Comparison of ENCODE assay signal across 28 cellular contexts in the genomic region with DNA sequence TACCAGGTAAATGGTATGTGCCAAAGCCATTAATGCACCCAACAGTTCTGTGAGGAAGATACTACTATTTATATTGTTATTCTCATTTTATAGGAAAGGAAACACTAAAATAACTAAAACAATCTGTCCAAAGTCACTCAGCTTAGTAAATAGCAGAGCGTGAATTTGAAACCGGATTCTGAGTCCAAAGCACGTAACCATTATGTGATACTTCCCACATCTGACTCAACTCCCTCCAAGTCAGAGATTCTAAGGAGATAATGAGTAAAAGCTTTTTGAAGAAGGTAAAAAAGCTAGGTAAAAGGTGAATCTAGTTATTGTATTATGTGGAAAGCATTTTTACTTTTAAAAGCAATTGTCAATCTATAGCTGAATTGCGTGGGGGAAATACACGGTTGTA.
"Had no signal": no experiment of that assay in that cellular context is flagged by ENCODE, and none has a peak within 500 bp of the region (broad histone marks: within the 10 kb centered on the region; RNA-seq: fewer than 3 reads in every experiment).

No MANE protein-coding gene starts in this region.

- H3K27ac Mint-ChIP-seq: naive thymus-derived CD4-positive, alpha-beta T cell; natural killer cell; nephron; progenitor cell of endocrine pancreas; stimulated activated naive B cell treated with anti-CD40 and anti-IgM and Interleukin-4, amounts not matched to agents 10 μg/mL and 1 μg/mL and 100 μg/mL, for 72 hours; stimulated activated naive CD8-positive, alpha-beta T cell treated with anti-CD3 and anti-CD28 coated beads, Interleukin-15, Interleukin-2, amounts not matched to agents 100 ng/mL and 50 ng/mL, for 24 hours had no signal

- H3K36me3 Mint-ChIP-seq: natural killer cell; stimulated activated effector memory CD8-positive, alpha-beta T cell treated with anti-CD3 and anti-CD28 coated beads, Interleukin-12 subunit alpha, Interleukin-12 subunit beta, amount 100 ng/mL, for 72 hours had no signal

- H3K27me3 ChIP-seq: neural progenitor cell, ovary, right lobe of liver, sigmoid colon, spleen, stomach, thyroid gland, tibial nerve, upper lobe of left lung, vagina had no signal

- H3K4me3 ChIP-seq: neural progenitor cell, ovary, psoas muscle, right lobe of liver, sigmoid colon, spleen, stomach, thoracic aorta, thyroid gland, tibial nerve, upper lobe of left lung, vagina had no signal

- DNase-seq: naive thymus-derived CD4-positive, alpha-beta T cell; natural killer cell; occipital lobe; ovary; posterior cingulate gyrus; psoas muscle; right cardiac atrium; right lobe of liver; sigmoid colon; small intestine; spleen; stimulated activated CD4-positive, alpha-beta T cell treated with anti-CD3 and anti-CD28 coated beads, Interleukin-12 subunit alpha, Interleukin-12 subunit beta, amount 100 ng/mL, for 4 hours; stimulated activated CD4-positive, alpha-beta T cell treated with anti-CD3 and anti-CD28 coated beads, Interleukin-2, amount 100 ng/mL, for 24 hours; stimulated activated CD4-positive, alpha-beta T cell treated with anti-CD3 and anti-CD28 coated beads, Interleukin-2, amount 100 ng/mL, for 48 hours; stimulated activated CD4-positive, alpha-beta T cell treated with anti-CD3 and anti-CD28 coated beads, Interleukin-4, amount 100 ng/mL, for 24 hours; stimulated activated naive B cell treated with anti-CD40 and anti-IgM and Interleukin-4, amounts not matched to agents 10 μg/mL and 1 μg/mL and 100 μg/mL, for 72 hours; stimulated activated naive CD4-positive, alpha-beta T cell treated with Interleukin-2 at 50 U/mL for 16 hours; stomach; thyroid gland; upper lobe of left lung had no signal

- ATAC-seq: naive thymus-derived CD4-positive, alpha-beta T cell; natural killer cell; psoas muscle; right cardiac atrium; stimulated activated effector memory CD8-positive, alpha-beta T cell treated with anti-CD3 and anti-CD28 coated beads, Interleukin-12 subunit alpha, Interleukin-12 subunit beta, amount 100 ng/mL, for 72 hours; stimulated activated naive B cell treated with anti-CD40 and anti-IgM and Interleukin-4, amounts not matched to agents 10 μg/mL and 1 μg/mL and 100 μg/mL, for 72 hours had no signal

- H3K9me3 Mint-ChIP-seq: naive thymus-derived CD4-positive, alpha-beta T cell; natural killer cell; nephron; neural progenitor cell; stimulated activated effector memory CD8-positive, alpha-beta T cell treated with anti-CD3 and anti-CD28 coated beads, Interleukin-12 subunit alpha, Interleukin-12 subunit beta, amount 100 ng/mL, for 72 hours; stimulated activated naive B cell treated with anti-CD40 and anti-IgM and Interleukin-4, amounts not matched to agents 10 μg/mL and 1 μg/mL and 100 μg/mL, for 72 hours; stimulated activated naive CD8-positive, alpha-beta T cell treated with anti-CD3 and anti-CD28 coated beads, Interleukin-15, Interleukin-2, amounts not matched to agents 100 ng/mL and 50 ng/mL, for 24 hours had no signal

- H3K36me3 ChIP-seq: neural progenitor cell, ovary, right lobe of liver, thoracic aorta, thyroid gland, vagina had no signal

- H3K4me2 ChIP-seq: neural progenitor cell had no signal

- H3K27me3 Mint-ChIP-seq: naive thymus-derived CD4-positive, alpha-beta T cell; progenitor cell of endocrine pancreas; stimulated activated naive B cell treated with anti-CD40 and anti-IgM and Interleukin-4, amounts not matched to agents 10 μg/mL and 1 μg/mL and 100 μg/mL, for 72 hours; stimulated activated naive CD8-positive, alpha-beta T cell treated with anti-CD3 and anti-CD28 coated beads, Interleukin-15, Interleukin-2, amounts not matched to agents 100 ng/mL and 50 ng/mL, for 24 hours had no signal

- H2AFZ ChIP-seq: neural progenitor cell had no signal

- H3K4me1 ChIP-seq: psoas muscle, spleen, thyroid gland, upper lobe of left lung, vagina had no signal

- H3K27ac ChIP-seq: neural progenitor cell, ovary, psoas muscle, right lobe of liver, sigmoid colon, spleen, stomach, thoracic aorta, thyroid gland, tibial nerve, upper lobe of left lung, vagina had no signal

- H3K9ac ChIP-seq: neural progenitor cell had no signal

- H3K9me3 ChIP-seq: ovary, psoas muscle, right lobe of liver, sigmoid colon, spleen, stomach, thoracic aorta, thyroid gland, tibial nerve, upper lobe of left lung, vagina had no signal

- H3K4me3 Mint-ChIP-seq: naive thymus-derived CD4-positive, alpha-beta T cell; natural killer cell; nephron; neural progenitor cell; stimulated activated effector memory CD8-positive, alpha-beta T cell treated with anti-CD3 and anti-CD28 coated beads, Interleukin-12 subunit alpha, Interleukin-12 subunit beta, amount 100 ng/mL, for 72 hours; stimulated activated naive B cell treated with anti-CD40 and anti-IgM and Interleukin-4, amounts not matched to agents 10 μg/mL and 1 μg/mL and 100 μg/mL, for 72 hours; stimulated activated naive CD8-positive, alpha-beta T cell treated with anti-CD3 and anti-CD28 coated beads, Interleukin-15, Interleukin-2, amounts not matched to agents 100 ng/mL and 50 ng/mL, for 24 hours had no signal

- H3K4me1 Mint-ChIP-seq: natural killer cell; stimulated activated effector memory CD8-positive, alpha-beta T cell treated with anti-CD3 and anti-CD28 coated beads, Interleukin-12 subunit alpha, Interleukin-12 subunit beta, amount 100 ng/mL, for 72 hours had no signal
